In genomic region chr22:45997077-45997774, GRCh38 we compare ENCODE assay signal across 9 cellular contexts. TPM values are rescaled to one million over a fixed set of nuclear protein-coding genes. Genes with fewer than 3 reads are reported as not detected.
DNase-seq lines count a peak whose midpoint lies in the region; ATAC-seq, FAIRE-seq and TF ChIP-seq lines count a peak whose summit lies in the region.
"Had no signal": no experiment of that assay in that cellular context is flagged by ENCODE, and none has a peak within 500 bp of the region (broad histone marks: within the 10 kb centered on the region; RNA-seq: fewer than 3 reads in every experiment).

No MANE protein-coding gene starts in this region.

- FAIRE-seq in GM12891 (lab: Jason Lieb, UNC): peak; percentile 80

- peak overlapping the region in 1 of 2 donors; percentile 41 for H3K4me3 ChIP-seq in cardiac fibroblast (replicated peaks in 1 of 2; ENCODE audit: low read depth in 2 of 2, low read length in 2 of 2)
- H3K4me3 ChIP-seq: SK-N-MC had no signal

- H3K27ac Mint-ChIP-seq in stimulated activated memory B cell treated with anti-CD40 and anti-IgM and Interleukin-4, amounts not matched to agents 10 μg/mL and 1 μg/mL and 100 μg/mL, for 72 hours: peak overlapping the region; percentile 86

- H3K36me3 Mint-ChIP-seq in stimulated activated memory B cell treated with anti-CD40 and anti-IgM and Interleukin-4, amounts not matched to agents 10 μg/mL and 1 μg/mL and 100 μg/mL, for 72 hours: no peaks in the 10 kb centered on the region

- peak; percentile 69 for DNase-seq in GM12891 (ENCODE audit: insufficient read length, low spot score)
- peak; percentile 70 for DNase-seq in NCI-H774 (lab: John Stamatoyannopoulos, UW)
- DNase-seq in cardiac fibroblast (ENCODE audit: low read depth in 2 of 2): peak; percentile 98 to 99
- peak; percentile 61 for DNase-seq in kidney glomerular epithelial cell (lab: John Stamatoyannopoulos, UW)
- no peak for DNase-seq in 8988T
- no peak for DNase-seq in SIG-M5 treated with dmso at 0.1 percent for 504 hours (lab: John Stamatoyannopoulos, UW; ENCODE audit: unreplicated experiment)

- no peak for TF ChIP-seq POLR2A in GM12891 (IDR thresholded peaks at IDR 0.05; ENCODE audit: low read depth, low read length)

- H3K4me1 Mint-ChIP-seq in stimulated activated memory B cell treated with anti-CD40 and anti-IgM and Interleukin-4, amounts not matched to agents 10 μg/mL and 1 μg/mL and 100 μg/mL, for 72 hours: peaks cover 46% of the 10 kb centered on the region

- peaks cover 27% of the 10 kb centered on the region for H3K27me3 Mint-ChIP-seq in stimulated activated memory B cell treated with anti-CD40 and anti-IgM and Interleukin-4, amounts not matched to agents 10 μg/mL and 1 μg/mL and 100 μg/mL, for 72 hours

- H3K4me3 Mint-ChIP-seq in stimulated activated memory B cell treated with anti-CD40 and anti-IgM and Interleukin-4, amounts not matched to agents 10 μg/mL and 1 μg/mL and 100 μg/mL, for 72 hours: peak overlapping the region; percentile 4

- peak; percentile 1 for ATAC-seq in stimulated activated memory B cell treated with anti-CD40 and anti-IgM and Interleukin-4, amounts not matched to agents 10 μg/mL and 1 μg/mL and 100 μg/mL, for 72 hours
- ATAC-seq in GM18870 (IDR thresholded peaks at IDR 0.05; ENCODE audit: unreplicated experiment): no peak

- H3K9me3 Mint-ChIP-seq in stimulated activated memory B cell treated with anti-CD40 and anti-IgM and Interleukin-4, amounts not matched to agents 10 μg/mL and 1 μg/mL and 100 μg/mL, for 72 hours: peaks cover 12% of the 10 kb centered on the region

- TF ChIP-seq CTCF in cardiac fibroblast (IDR thresholded peaks at IDR 0.05; ENCODE audit: low read depth, low read length): no peak

TF ChIP-seq in GM12891, 5 proteins besides CTCF, POLR2A, EP300 and RAD21:
- TF ChIP-seq POLR2AphosphoS5 (IDR thresholded peaks at IDR 0.05; ENCODE audit: low read depth, low read length): no peak

RNA-seq across cellular contexts. Expression of gene WNT7B, which starts 20.3 kb away (rescaled TPM):
- polyA plus RNA-seq in GM12891 (2012; ENCODE audit: low read depth, missing spikeins): 1.3 TPM

Comparison
In these comparisons a context has a peak if more than half of its experiments do, and no peak if none do; other contexts are left out.
1. DNase-seq: peak in GM12891 (single experiment), NCI-H774 (single experiment), cardiac fibroblast (2 of 2) and kidney glomerular epithelial cell (single experiment); none in 8988T (single experiment) and SIG-M5 treated with dmso at 0.1 percent for 504 hours (single experiment).